1 cellular context compared by ENCODE assay signal in genomic region chr19:13953021-13953531, GRCh38.
TF ChIP-seq lines count a peak whose summit lies in the region.

No MANE protein-coding gene starts in this region.

TF ChIP-seq in K562, 482 proteins besides CTCF, POLR2A, EP300 and RAD21 (continues in another document):
- TF ChIP-seq GTF2F1 (IDR thresholded peaks at IDR 0.05; ENCODE audit: low read depth, low read length) (no peak), RNF219 (CRISPR knock-in tag; IDR thresholded peaks at IDR 0.05) (no peak), ZBTB40 (IDR thresholded peaks at IDR 0.05) (0 out of 2 replicates have a peak, but pooled peaks have one; percentile 10), ZBTB40 (CRISPR knock-in tag; IDR thresholded peaks at IDR 0.05) (no peak), MXI1 (IDR thresholded peaks at IDR 0.05; ENCODE audit: low read depth, low read length) (no peak), MIER1 (IDR thresholded peaks at IDR 0.05; ENCODE audit: low read depth) (no peak), KLF16 (IDR thresholded peaks at IDR 0.05) (no peak), RCOR1 (IDR thresholded peaks at IDR 0.05; ENCODE audit: borderline replicate concordance in 1 of 2, low read depth in 2 of 2, low read length in 2 of 2) (no peak), CBFA2T2 (conservative IDR thresholded peaks at IDR 0.05) (no peak), POLR2B (IDR thresholded peaks at IDR 0.05; ENCODE audit: low read depth, partially characterized antibody) (no peak), ZNF408 (CRISPR knock-in tag; IDR thresholded peaks at IDR 0.05; ENCODE audit: low read depth) (no peak), ZNF212 (CRISPR knock-in tag; IDR thresholded peaks at IDR 0.05) (no peak), MYBL2 (IDR thresholded peaks at IDR 0.05; ENCODE audit: low read depth) (no peak), MYBL2 (CRISPR knock-in tag; IDR thresholded peaks at IDR 0.05; ENCODE audit: borderline replicate concordance) (no peak), SIN3A (IDR thresholded peaks at IDR 0.05; ENCODE audit: borderline replicate concordance in 2 of 2, control insufficient read depth in 1 of 2, low read depth in 2 of 2, low read length in 2 of 2) (peak in 1 of 2 experiments; percentile 30; a peak in 1 of 4 replicates), ZNF280B (CRISPR knock-in tag; IDR thresholded peaks at IDR 0.05) (no peak), ZNF740 (CRISPR knock-in tag; IDR thresholded peaks at IDR 0.05) (no peak), ZNF740 (tag; IDR thresholded peaks at IDR 0.05) (no peak), DEAF1 (CRISPR knock-in tag; IDR thresholded peaks at IDR 0.05) (no peak), YY1 (IDR thresholded peaks at IDR 0.05; ENCODE audit: borderline replicate concordance in 1 of 3, control insufficient read depth in 1 of 3, extremely low read depth in 1 of 3, insufficient read depth in 3 of 3, insufficient read length in 1 of 3, insufficient replicate concordance in 2 of 3, low read depth in 1 of 3, low read length in 2 of 3) (peak in 1 of 3 experiments; percentile 3), UBTF (IDR thresholded peaks at IDR 0.05; ENCODE audit: borderline replicate concordance in 1 of 2, low read depth in 2 of 2, low read length in 2 of 2) (peak in 1 of 2 experiments; percentile 60; a peak in 1 of 4 replicates), MAZ (CRISPR knock-in tag; conservative IDR thresholded peaks at IDR 0.05 in 1 of 2, IDR thresholded peaks at IDR 0.05 in 1 of 2) (0 out of 4 replicates have a peak, but pooled peaks of 1 of the 2 experiments have one; percentile 31), NCOA1 (IDR thresholded peaks at IDR 0.05; ENCODE audit: low read depth) (no peak), DDX20 (tag; IDR thresholded peaks at IDR 0.05; ENCODE audit: low read depth) (no peak), RAD51 (IDR thresholded peaks at IDR 0.05; ENCODE audit: borderline replicate concordance, low read depth) (no peak), TOE1 (IDR thresholded peaks at IDR 0.05; ENCODE audit: borderline replicate concordance) (no peak), TOE1 (CRISPR knock-in tag; IDR thresholded peaks at IDR 0.05; ENCODE audit: borderline replicate concordance, low read depth) (no peak), SMAD2 (IDR thresholded peaks at IDR 0.05; ENCODE audit: low read depth, low read length) (no peak), ZFP36 (IDR thresholded peaks at IDR 0.05; ENCODE audit: low read depth, low read length, partially characterized antibody) (peak; percentile 69), NR3C1 (CRISPR knock-in tag; IDR thresholded peaks at IDR 0.05) (no peak), TFAP4 (CRISPR knock-in tag; IDR thresholded peaks at IDR 0.05; ENCODE audit: borderline replicate concordance) (peak; percentile 27; the same call in 1 of the 2 replicates), FOXK2 (conservative IDR thresholded peaks at IDR 0.05 in 1 of 2, IDR thresholded peaks at IDR 0.05 in 1 of 2; ENCODE audit: low read depth in 2 of 2) (peak in 1 of 2 experiments; percentile 34; a peak in 1 of 4 replicates), SRF (CRISPR knock-in tag; IDR thresholded peaks at IDR 0.05) (0 out of 4 replicates have a peak, but pooled peaks of 1 of the 2 experiments have one; percentile 42), RFX7 (CRISPR knock-in tag; IDR thresholded peaks at IDR 0.05) (no peak), NFE2L1 (tag; IDR thresholded peaks at IDR 0.05; ENCODE audit: borderline replicate concordance, low read depth) (no peak), CCNT2 (IDR thresholded peaks at IDR 0.05; ENCODE audit: borderline replicate concordance, extremely low read depth, insufficient read length, low read depth, low read length) (no peak), ZBTB5 (IDR thresholded peaks at IDR 0.05) (no peak), ZNF717 (CRISPR knock-in tag; IDR thresholded peaks at IDR 0.05) (no peak)
